Comparison of ENCODE assay signal across 22 cellular contexts in genomic region chr15:100783760-100784492, GRCh38.
DNase-seq lines count a peak whose midpoint lies in the region; ATAC-seq and TF ChIP-seq lines count a peak whose summit lies in the region.
"Had no signal": no experiment of that assay in that cellular context is flagged by ENCODE, and none has a peak within 500 bp of the region (broad histone marks: within the 10 kb centered on the region; RNA-seq: fewer than 3 reads in every experiment).

No MANE protein-coding gene starts in this region.

- H3K9ac ChIP-seq in neural progenitor cell, result no peak overlapping the region

- H3F3A ChIP-seq in neural progenitor cell (ENCODE audit: low read depth), result no peaks in the 10 kb centered on the region

- peaks cover 5% of the 10 kb centered on the region for H3K27me3 Mint-ChIP-seq in neural progenitor cell (ENCODE audit: insufficient read depth, low read depth)
- no peaks in the 10 kb centered on the region for H3K27me3 Mint-ChIP-seq in type B pancreatic cell
- H3K27me3 Mint-ChIP-seq in stimulated activated memory B cell treated with anti-CD40 and anti-IgM and Interleukin-4, amounts not matched to agents 10 μg/mL and 1 μg/mL and 100 μg/mL, for 72 hours, result peaks cover 14% of the 10 kb centered on the region

- no peak for TF ChIP-seq CTCF in RWPE2 (IDR thresholded peaks at IDR 0.05; ENCODE audit: poor library complexity, severe bottlenecking)
- TF ChIP-seq CTCF in neural progenitor cell (IDR thresholded peaks at IDR 0.05), result no peak
- no peak for TF ChIP-seq CTCF in type B pancreatic cell (conservative IDR thresholded peaks at IDR 0.05)

- no peaks in the 10 kb centered on the region for H3K79me2 ChIP-seq in neural progenitor cell (ENCODE audit: low read depth)

- H3K36me3 Mint-ChIP-seq in neural progenitor cell, result no peaks in the 10 kb centered on the region
- H3K36me3 Mint-ChIP-seq in type B pancreatic cell, result no peaks in the 10 kb centered on the region
- H3K36me3 Mint-ChIP-seq in stimulated activated memory B cell treated with anti-CD40 and anti-IgM and Interleukin-4, amounts not matched to agents 10 μg/mL and 1 μg/mL and 100 μg/mL, for 72 hours, result no peaks in the 10 kb centered on the region
- H3K36me3 Mint-ChIP-seq: activated naive CD8-positive, alpha-beta T cell treated with anti-CD3 and anti-CD28 coated beads for 36 hours; CD8-positive, alpha-beta T cell had no signal

- H3K27me3 ChIP-seq in RWPE2 (ENCODE audit: insufficient read depth, poor library complexity, severe bottlenecking), result no peaks in the 10 kb centered on the region
- H3K27me3 ChIP-seq in neural progenitor cell, result no peaks in the 10 kb centered on the region
- H3K27me3 ChIP-seq: ascending aorta, gastrocnemius medialis had no signal

- H3K9me3 Mint-ChIP-seq in neural progenitor cell (no peaks in the 10 kb centered on the region), type B pancreatic cell (no peaks in the 10 kb centered on the region)
- H3K9me3 Mint-ChIP-seq in stimulated activated memory B cell treated with anti-CD40 and anti-IgM and Interleukin-4, amounts not matched to agents 10 μg/mL and 1 μg/mL and 100 μg/mL, for 72 hours, result no peaks in the 10 kb centered on the region
- H3K9me3 Mint-ChIP-seq: activated naive CD8-positive, alpha-beta T cell treated with anti-CD3 and anti-CD28 coated beads for 36 hours; CD8-positive, alpha-beta T cell; IgD-negative memory B cell had no signal

- H3K4me3 Mint-ChIP-seq in neural progenitor cell (peak overlapping the region; percentile 48), type B pancreatic cell (no peak overlapping the region)
- no peak overlapping the region for H3K4me3 Mint-ChIP-seq in stimulated activated memory B cell treated with anti-CD40 and anti-IgM and Interleukin-4, amounts not matched to agents 10 μg/mL and 1 μg/mL and 100 μg/mL, for 72 hours
- H3K4me3 Mint-ChIP-seq: activated naive CD8-positive, alpha-beta T cell treated with anti-CD3 and anti-CD28 coated beads for 36 hours; CD8-positive, alpha-beta T cell; IgD-negative memory B cell had no signal

- DNase-seq in activated CD8-positive, alpha-beta memory T cell treated with anti-CD3 and anti-CD28 coated beads, Interleukin-2, amount 50 U/mL, for 48 hours, result peak; percentile 32
- no peak for DNase-seq in activated CD8-positive, alpha-beta memory T cell treated with anti-CD3 and anti-CD28 coated beads, Interleukin-2, amount 50 U/mL, for 4 hours
- peak; percentile 70 for DNase-seq in RWPE2 (ENCODE audit: low spot score)
- DNase-seq in neural progenitor cell (ENCODE audit: low spot score), result peak; percentile 1
- DNase-seq in type B pancreatic cell (ENCODE audit: extremely low spot score, unreplicated experiment), result peak; percentile 62
- no peak for DNase-seq in stimulated activated CD4-positive, alpha-beta T cell treated with anti-CD3 and anti-CD28 coated beads, Interleukin-4, amount 100 ng/mL, for 4 hours
- DNase-seq: activated CD4-positive, alpha-beta T cell treated with anti-CD3 and anti-CD28 coated beads for 48 hours; activated naive CD8-positive, alpha-beta T cell treated with anti-CD3 and anti-CD28 coated beads for 36 hours; caudate nucleus; gastrocnemius medialis; left cardiac atrium; mesenchymal stem cell; NCI-H1694; NCI-H510A treated with DMSO at 0.1 percent for 48 hours; occipital lobe; Right ventricle myocardium superior had no signal

- H3K36me3 ChIP-seq in RWPE2 (ENCODE audit: low read depth) (no peaks in the 10 kb centered on the region), neural progenitor cell (no peaks in the 10 kb centered on the region)
- H3K36me3 ChIP-seq: ascending aorta, gastrocnemius medialis had no signal

- no peak overlapping the region for H3K4me3 ChIP-seq in RWPE2 (ENCODE audit: severe bottlenecking)
- H3K4me3 ChIP-seq in neural progenitor cell, result no peak overlapping the region
- H3K4me3 ChIP-seq: ascending aorta, gastrocnemius medialis, smooth muscle cell had no signal

- H3K27ac Mint-ChIP-seq in neural progenitor cell, result no peak overlapping the region
- no peak overlapping the region for H3K27ac Mint-ChIP-seq in type B pancreatic cell
- H3K27ac Mint-ChIP-seq in stimulated activated memory B cell treated with anti-CD40 and anti-IgM and Interleukin-4, amounts not matched to agents 10 μg/mL and 1 μg/mL and 100 μg/mL, for 72 hours, result no peak overlapping the region
- H3K27ac Mint-ChIP-seq: activated naive CD8-positive, alpha-beta T cell treated with anti-CD3 and anti-CD28 coated beads for 36 hours; CD8-positive, alpha-beta T cell; IgD-negative memory B cell had no signal

- ATAC-seq in RWPE2 (ENCODE audit: low read depth) (no peak), HG03108 (IDR thresholded peaks at IDR 0.05; ENCODE audit: unreplicated experiment) (no peak)
- ATAC-seq in stimulated activated memory B cell treated with anti-CD40 and anti-IgM and Interleukin-4, amounts not matched to agents 10 μg/mL and 1 μg/mL and 100 μg/mL, for 72 hours, result no peak
- ATAC-seq: CD8-positive, alpha-beta T cell; gastrocnemius medialis; left cardiac atrium had no signal

- no peaks in the 10 kb centered on the region for H4K20me1 ChIP-seq in neural progenitor cell (ENCODE audit: low read depth)

- H2AFZ ChIP-seq in neural progenitor cell (replicated peaks), result no peak overlapping the region

- H3K4me2 ChIP-seq in neural progenitor cell, result no peak overlapping the region
- H3K4me2 ChIP-seq: smooth muscle cell had no signal

- H3K4me1 ChIP-seq in RWPE2 (ENCODE audit: insufficient read depth, poor library complexity, severe bottlenecking) (no peaks in the 10 kb centered on the region), neural progenitor cell (no peaks in the 10 kb centered on the region)
- H3K4me1 ChIP-seq: ascending aorta, gastrocnemius medialis had no signal

- no peaks in the 10 kb centered on the region for H3K9me3 ChIP-seq in RWPE2 (ENCODE audit: severe bottlenecking)
- H3K9me3 ChIP-seq in neural progenitor cell (ENCODE audit: low read depth), result no peaks in the 10 kb centered on the region
- H3K9me3 ChIP-seq: ascending aorta, gastrocnemius medialis had no signal

- H3K27ac ChIP-seq in RWPE2 (ENCODE audit: poor library complexity, severe bottlenecking) (no peak overlapping the region), neural progenitor cell (no peak overlapping the region)
- H3K27ac ChIP-seq: ascending aorta, gastrocnemius medialis had no signal

- H3K4me1 Mint-ChIP-seq in neural progenitor cell, result peaks cover 2% of the 10 kb centered on the region
- H3K4me1 Mint-ChIP-seq in type B pancreatic cell (ENCODE audit: unreplicated experiment), result peaks cover 7% of the 10 kb centered on the region
- no peaks in the 10 kb centered on the region for H3K4me1 Mint-ChIP-seq in stimulated activated memory B cell treated with anti-CD40 and anti-IgM and Interleukin-4, amounts not matched to agents 10 μg/mL and 1 μg/mL and 100 μg/mL, for 72 hours
- H3K4me1 Mint-ChIP-seq: activated naive CD8-positive, alpha-beta T cell treated with anti-CD3 and anti-CD28 coated beads for 36 hours; IgD-negative memory B cell had no signal

Comparison
In these comparisons a context has a peak if more than half of its experiments do, and no peak if none do; other contexts are left out.
1. DNase-seq: peak in activated CD8-positive, alpha-beta memory T cell treated with anti-CD3 and anti-CD28 coated beads, Interleukin-2, amount 50 U/mL, for 48 hours (single experiment), RWPE2 (single experiment), neural progenitor cell (single experiment) and type B pancreatic cell (single experiment); none in activated CD8-positive, alpha-beta memory T cell treated with anti-CD3 and anti-CD28 coated beads, Interleukin-2, amount 50 U/mL, for 4 hours (single experiment) and stimulated activated CD4-positive, alpha-beta T cell treated with anti-CD3 and anti-CD28 coated beads, Interleukin-4, amount 100 ng/mL, for 4 hours (0 of 2).